In genomic region chr9:63859475-63860215, GRCh38 we compare ENCODE assay signal across 8 cellular contexts.
A peak's percentile ranks its signal among the peaks of the same experiment; 100 is the strongest.
DNase-seq lines count a peak whose midpoint lies in the region; ATAC-seq and TF ChIP-seq lines count a peak whose summit lies in the region.

No MANE protein-coding gene starts in this region.

- POLR2A ChIA-PET in PC-3 (lab: Charles Lee; ENCODE audit: unreplicated experiment), result no interaction called here

- CTCF ChIA-PET in PC-3 (lab: Charles Lee), result no interaction called here

- H3K9me2 ChIP-seq in PC-3 (replicated peaks; ENCODE audit: low read length), result no peaks in the 10 kb centered on the region

- no peaks in the 10 kb centered on the region for H3K27me3 Mint-ChIP-seq in T-helper 2 cell treated with Interferon-gamma antibody and Interleukin-4, amounts not matched to agents 5 μg/mL and 100 μg/mL, for 36 hours (ENCODE audit: low read depth)

- no peaks in the 10 kb centered on the region for H3K79me2 ChIP-seq in PC-3 (ENCODE audit: low read length)

- no peaks in the 10 kb centered on the region for H3K9me3 ChIP-seq in endocrine pancreas (ENCODE audit: control insufficient read depth, low read length)
- no peaks in the 10 kb centered on the region for H3K9me3 ChIP-seq in prostate gland
- H3K9me3 ChIP-seq in PC-3 (ENCODE audit: low read length), result no peaks in the 10 kb centered on the region

- H3K9me3 Mint-ChIP-seq in T-helper 2 cell treated with Interferon-gamma antibody and Interleukin-4, amounts not matched to agents 5 μg/mL and 100 μg/mL, for 36 hours, result peaks cover 30% of the 10 kb centered on the region

- no peak overlapping the region for H3K27ac Mint-ChIP-seq in T-helper 2 cell treated with Interferon-gamma antibody and Interleukin-4, amounts not matched to agents 5 μg/mL and 100 μg/mL, for 36 hours

- H4K20me1 ChIP-seq in PC-3 (ENCODE audit: low read length), result no peaks in the 10 kb centered on the region

- no peak overlapping the region for H3K4me2 ChIP-seq in PC-3 (ENCODE audit: low read length)

- ATAC-seq in HG02938 (IDR thresholded peaks at IDR 0.05; ENCODE audit: unreplicated experiment), result no peak
- no peak for ATAC-seq in PC-3

- peak; percentile 81 for DNase-seq in GM12865 (ENCODE audit: low read depth)
- no peak for DNase-seq in T-helper 2 cell treated with Interferon-gamma antibody and Interleukin-4, amounts not matched to agents 5 μg/mL and 100 μg/mL, for 36 hours (ENCODE audit: low spot score)
- peak; percentile 28 for DNase-seq in prostate gland (ENCODE audit: low spot score)
- DNase-seq in D341Med (ENCODE audit: low spot score), result no peak
- DNase-seq in GM13977 (ENCODE audit: low spot score), result no peak
- DNase-seq in PC-3, result no peak

- no peak for TF ChIP-seq POLR2A in prostate gland (IDR thresholded peaks at IDR 0.05)

- H3F3A ChIP-seq in PC-3 (ENCODE audit: low read length, unreplicated experiment), result no peaks in the 10 kb centered on the region

- H3K4me3 ChIP-seq in GM12865 (ENCODE audit: low read depth, low read length) (peak overlapping the region; percentile 60), endocrine pancreas (ENCODE audit: control insufficient read depth, insufficient read depth, low read length) (peak overlapping the region; percentile 29), prostate gland (peak overlapping the region; percentile 36 to 37), PC-3 (ENCODE audit: low read length) (no peak overlapping the region)

- no TSS peak for BruUV-seq in PC-3 (replicated peaks; lab: Mats Ljungman, UMichigan)

- no peaks in the 10 kb centered on the region for H3K4me1 Mint-ChIP-seq in T-helper 2 cell treated with Interferon-gamma antibody and Interleukin-4, amounts not matched to agents 5 μg/mL and 100 μg/mL, for 36 hours (ENCODE audit: low read depth)

- in situ Hi-C loops in GM13977 (cut with MboI; ENCODE audit: low pct_unique_long_range_greater_than_20kb, low sequenced_read_pairs, unreplicated experiment), result no loop called here

- H3K4me1 ChIP-seq in endocrine pancreas (ENCODE audit: control insufficient read depth, insufficient read depth, low read length) (no peaks in the 10 kb centered on the region), prostate gland (replicated peaks) (no peaks in the 10 kb centered on the region), PC-3 (ENCODE audit: insufficient read depth, low read length) (no peaks in the 10 kb centered on the region)

- no peak overlapping the region for H2AFZ ChIP-seq in PC-3 (ENCODE audit: low read length)

- intact Hi-C loops in prostate gland (cut with DNase I), result no loop called here
- intact Hi-C loops in PC-3 (cut with micrococcal nuclease), result no loop called here

- no peaks in the 10 kb centered on the region for H3K27me3 ChIP-seq in endocrine pancreas (ENCODE audit: control insufficient read depth, insufficient read depth, low read length)
- no peaks in the 10 kb centered on the region for H3K27me3 ChIP-seq in prostate gland (replicated peaks; ENCODE audit: insufficient read depth)
- H3K27me3 ChIP-seq in PC-3 (ENCODE audit: low read length), result no peaks in the 10 kb centered on the region

- peak overlapping the region; percentile 52 for H3K4me3 Mint-ChIP-seq in T-helper 2 cell treated with Interferon-gamma antibody and Interleukin-4, amounts not matched to agents 5 μg/mL and 100 μg/mL, for 36 hours

- TF ChIP-seq CTCF in GM12865 (IDR thresholded peaks at IDR 0.05; ENCODE audit: insufficient read depth, low read depth, low read length, missing control alignments), result no peak
- TF ChIP-seq CTCF in prostate gland (IDR thresholded peaks at IDR 0.05), result no peak
- no peak for TF ChIP-seq CTCF in GM13977 (IDR thresholded peaks at IDR 0.05; ENCODE audit: extremely low read depth, insufficient read depth, missing control alignments)
- TF ChIP-seq CTCF in PC-3 (conservative IDR thresholded peaks at IDR 0.05; ENCODE audit: low read depth, low read length), result no peak

- WGBS in prostate gland, result 40% methylated on average over 35 of the region's 52 CpGs

- peak overlapping the region; percentile 26 for H3K9ac ChIP-seq in endocrine pancreas (ENCODE audit: control insufficient read depth, insufficient read depth, low read length)
- H3K9ac ChIP-seq in PC-3 (ENCODE audit: low read length), result no peak overlapping the region

- H3K36me3 ChIP-seq in endocrine pancreas (ENCODE audit: control insufficient read depth, insufficient read depth, low read length) (no peaks in the 10 kb centered on the region), prostate gland (no peaks in the 10 kb centered on the region), PC-3 (ENCODE audit: low read depth, low read length) (no peaks in the 10 kb centered on the region)

- H3K27ac ChIP-seq in prostate gland (no peak overlapping the region), PC-3 (ENCODE audit: low read length) (no peak overlapping the region)

- H3K36me3 Mint-ChIP-seq in T-helper 2 cell treated with Interferon-gamma antibody and Interleukin-4, amounts not matched to agents 5 μg/mL and 100 μg/mL, for 36 hours (ENCODE audit: low read depth), result no peaks in the 10 kb centered on the region

Comparison
In these comparisons a context has a peak if more than half of its experiments do, and no peak if none do; other contexts are left out.
1. DNase-seq: peak in GM12865 (single experiment) and prostate gland (single experiment); none in T-helper 2 cell treated with Interferon-gamma antibody and Interleukin-4, amounts not matched to agents 5 μg/mL and 100 μg/mL, for 36 hours (single experiment), D341Med (single experiment), GM13977 (single experiment) and PC-3 (single experiment).